Comparison of ENCODE assay signal across 8 cellular contexts in the genomic region with DNA sequence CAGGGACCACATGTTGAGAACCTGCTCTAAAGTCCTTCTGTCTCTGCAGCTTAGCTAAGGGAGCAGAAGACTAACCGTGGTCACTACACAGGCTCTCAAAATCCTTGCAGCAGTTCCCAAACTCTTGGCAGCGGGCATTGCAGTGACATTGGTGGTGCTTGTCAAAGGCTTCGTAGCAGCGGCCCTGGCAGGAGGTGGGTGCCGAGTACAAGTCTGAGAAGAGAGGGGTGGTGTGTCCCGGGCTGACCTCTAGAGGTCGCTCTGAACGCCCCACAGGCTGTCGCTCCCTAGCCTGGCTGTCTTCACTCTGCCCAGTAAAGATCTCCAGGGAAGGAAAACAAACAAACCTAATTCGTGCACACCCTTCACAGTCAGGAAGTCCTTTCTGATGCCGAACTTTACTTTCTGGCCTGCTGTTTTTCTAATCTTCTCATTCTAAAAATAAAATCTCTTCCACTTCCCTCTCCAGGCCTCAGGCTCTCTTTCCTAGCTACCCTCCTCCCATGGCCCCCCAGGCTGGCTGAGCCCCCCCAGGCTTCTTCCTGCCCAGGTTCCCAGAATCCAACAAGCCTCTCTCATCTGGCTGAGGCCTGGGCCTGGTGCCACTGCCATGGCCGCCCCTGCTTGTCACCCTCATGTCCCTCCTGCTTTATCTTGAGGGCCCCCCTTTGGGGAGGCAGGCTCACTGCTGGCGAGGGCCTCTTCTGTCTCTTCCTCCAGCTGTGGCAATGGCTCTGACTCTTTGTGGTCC. TPM values are rescaled to one million over a fixed set of nuclear protein-coding genes. Genes with fewer than 3 reads are reported as not detected.
A peak's percentile ranks its signal among the peaks of the same experiment; 100 is the strongest.
DNase-seq lines count a peak whose midpoint lies in the region; ATAC-seq and TF ChIP-seq lines count a peak whose summit lies in the region.

No MANE protein-coding gene starts in this region.

- H3K4me1 Mint-ChIP-seq in CD8-positive, alpha-beta T cell (ENCODE audit: low read depth): peaks cover 47% of the 10 kb centered on the region
- H3K4me1 Mint-ChIP-seq in stimulated activated naive CD8-positive, alpha-beta T cell treated with anti-CD3 and anti-CD28 coated beads, Interleukin-15, amount 100 ng/mL, for 72 hours: peaks cover 55% of the 10 kb centered on the region

- peak overlapping the region; percentile 29 for H3K4me3 Mint-ChIP-seq in CD8-positive, alpha-beta T cell
- H3K4me3 Mint-ChIP-seq in stimulated activated naive CD8-positive, alpha-beta T cell treated with anti-CD3 and anti-CD28 coated beads, Interleukin-15, amount 100 ng/mL, for 72 hours: peak overlapping the region; percentile 62 to 67

- H3K9me3 ChIP-seq in CD8-positive, alpha-beta T cell (ENCODE audit: low read length): no peaks in the 10 kb centered on the region

- H3K36me3 Mint-ChIP-seq in CD8-positive, alpha-beta T cell: peaks cover 3% of the 10 kb centered on the region

- no peak overlapping the region for H3K4me3 ChIP-seq in CD8-positive, alpha-beta T cell (ENCODE audit: low read depth, low read length)

- H3K4me1 ChIP-seq in CD8-positive, alpha-beta T cell (ENCODE audit: insufficient read depth, low read length): peaks cover 36% of the 10 kb centered on the region

- intact Hi-C loops in CD8-positive, alpha-beta T cell (cut with DNase I, micrococcal nuclease): no loop called here

- peak; percentile 78 for ATAC-seq in CD8-positive, alpha-beta T cell
- ATAC-seq in HG03108 (IDR thresholded peaks at IDR 0.05; ENCODE audit: unreplicated experiment): peak; percentile 64
- peak; percentile 57 for ATAC-seq in esophagus mucosa
- ATAC-seq in stimulated activated naive CD8-positive, alpha-beta T cell treated with anti-CD3 and anti-CD28 coated beads, Interleukin-15, amount 100 ng/mL, for 72 hours: peak; percentile 65
- no peak for ATAC-seq in GM21515 (IDR thresholded peaks at IDR 0.05; ENCODE audit: unreplicated experiment)

- no peaks in the 10 kb centered on the region for H3K27me3 Mint-ChIP-seq in CD8-positive, alpha-beta T cell (ENCODE audit: low read depth)
- no peaks in the 10 kb centered on the region for H3K27me3 Mint-ChIP-seq in stimulated activated naive CD8-positive, alpha-beta T cell treated with anti-CD3 and anti-CD28 coated beads, Interleukin-15, amount 100 ng/mL, for 72 hours

- TF ChIP-seq CTCF in CD8-positive, alpha-beta T cell (IDR thresholded peaks at IDR 0.05): peak; percentile 63

- no peaks in the 10 kb centered on the region for H3K27me3 ChIP-seq in CD8-positive, alpha-beta T cell (ENCODE audit: insufficient read depth, low read length)

- H3K27ac Mint-ChIP-seq in CD8-positive, alpha-beta T cell: peak overlapping the region; percentile 75
- peak overlapping the region; percentile 76 to 77 for H3K27ac Mint-ChIP-seq in stimulated activated naive CD8-positive, alpha-beta T cell treated with anti-CD3 and anti-CD28 coated beads, Interleukin-15, amount 100 ng/mL, for 72 hours

- POLR2A ChIA-PET in CD8-positive, alpha-beta T cell (lab: Charles Lee): no interaction called here

- no peaks in the 10 kb centered on the region for H3K9me3 Mint-ChIP-seq in CD8-positive, alpha-beta T cell
- H3K9me3 Mint-ChIP-seq in stimulated activated naive CD8-positive, alpha-beta T cell treated with anti-CD3 and anti-CD28 coated beads, Interleukin-15, amount 100 ng/mL, for 72 hours: no peaks in the 10 kb centered on the region

- peak in 6 of 7 experiments; percentile 11 to 66 (median 53) for DNase-seq in CD8-positive, alpha-beta T cell
- DNase-seq in NCI-H774 (lab: John Stamatoyannopoulos, UW): peak; percentile 80
- peak; percentile 56 for DNase-seq in activated T-cell treated with anti-CD3 and anti-CD28 coated beads, Interleukin-2, amount 50 U/mL, for 1 hour
- peak; percentile 63 for DNase-seq in middle frontal gyrus (ENCODE audit: extremely low spot score, low spot score)
- peak; percentile 58 to 65 for DNase-seq in stimulated activated naive CD8-positive, alpha-beta T cell treated with anti-CD3 and anti-CD28 coated beads, Interleukin-15, amount 100 ng/mL, for 72 hours

- CTCF ChIA-PET in CD8-positive, alpha-beta T cell (lab: Charles Lee): interaction anchor here (0.7 to 11.4 kb wide), 16 partner anchors 8 to 246 kb away, joined by 3 to 172 read pairs (median 3); partner anchors contain the start of genes ENDOU, RAPGEF3, RPAP3 and SLC48A1

- no peak overlapping the region for H3K27ac ChIP-seq in CD8-positive, alpha-beta T cell (ENCODE audit: low read depth, low read length)

- H3K36me3 ChIP-seq in CD8-positive, alpha-beta T cell (ENCODE audit: insufficient read depth, low read length): no peaks in the 10 kb centered on the region

RNA-seq across cellular contexts. Expression of gene ENDOU, which starts 7.7 kb away (rescaled TPM):
- under 1 TPM in 1 of 2 experiments, not detected in 1; 0.22 TPM for total RNA-seq in CD8-positive, alpha-beta T cell
- total RNA-seq in esophagus mucosa: 66.9 TPM

RNA-seq across cellular contexts. Expression of gene RPAP3, which starts 11.8 kb away (rescaled TPM):
- total RNA-seq in CD8-positive, alpha-beta T cell: 10 to 100 TPM; 17.3 to 18.3 TPM
- total RNA-seq in esophagus mucosa: 18.2 TPM

RNA-seq across cellular contexts. Expression of gene RAPGEF3, which starts 41.1 kb away (rescaled TPM):
- total RNA-seq in CD8-positive, alpha-beta T cell: under 1 TPM; 0.14 to 0.25 TPM
- total RNA-seq in esophagus mucosa: 16.5 TPM

RNA-seq across cellular contexts. Expression of gene SLC48A1, which starts 55.4 kb away (rescaled TPM):
- total RNA-seq in CD8-positive, alpha-beta T cell: 1 to 10 TPM; 4.3 to 5.5 TPM
- total RNA-seq in esophagus mucosa: 19.8 TPM

Comparison
In these comparisons a context has a peak if more than half of its experiments do, and no peak if none do; other contexts are left out.
1. RNA of gene ENDOU, which starts 7.7 kb away (total RNA-seq): 66.9 TPM in esophagus mucosa (single experiment); 0.22 TPM in CD8-positive, alpha-beta T cell; every median in the first group is over 10 times any median in the second.
2. RNA of gene RAPGEF3, which starts 41.1 kb away (total RNA-seq): 16.5 TPM in esophagus mucosa (single experiment); 0.14 to 0.25 TPM in CD8-positive, alpha-beta T cell; every median in the first group is over 10 times any median in the second.
3. Peak in every context shown above with its lines, with median percentiles within 50 percentile points of each other: DNase-seq.